Comparison of ENCODE assay signal across 13 cellular contexts in genomic region chr2:219987830-219988229, GRCh38.
DNase-seq lines count a peak whose midpoint lies in the region; TF ChIP-seq lines count a peak whose summit lies in the region.
"Had no signal": no experiment of that assay in that cellular context is flagged by ENCODE, and none has a peak within 500 bp of the region (broad histone marks: within the 10 kb centered on the region; RNA-seq: fewer than 3 reads in every experiment).

No MANE protein-coding gene starts in this region.

- H3K27me3 ChIP-seq in colonic mucosa: no peaks in the 10 kb centered on the region

- in situ Hi-C loops in SK-MEL-5 (cut with HindIII; ENCODE audit: low pct_unique_long_range_greater_than_20kb, low sequenced_read_pairs): no loop called here

- DNase-seq in DMS53 (lab: John Stamatoyannopoulos, UW) (peak; percentile 9), DMS53 treated with DMSO at 0.1 percent for 48 hours (lab: John Stamatoyannopoulos, UW; ENCODE audit: unreplicated experiment) (no peak), SK-MEL-5 (ENCODE audit: low read depth, low spot score) (peak; percentile 50), fibroblast of peridontal ligament (ENCODE audit: extremely low read depth) (peak; percentile 77), stromal cell of bone marrow (ENCODE audit: low read depth) (peak; percentile 97), NCI-H345 (lab: John Stamatoyannopoulos, UW) (no peak), colonic mucosa (no peak)
- no peak for DNase-seq in activated CD8-positive, alpha-beta memory T cell treated with anti-CD3 and anti-CD28 coated beads, Interleukin-2, amount 50 U/mL, for 48 hours
- DNase-seq: NCI-H2029; nephron progenitor cell; SHP77; stimulated activated naive CD4-positive, alpha-beta T cell treated with Interleukin-2 at 50 U/mL for 16 hours had no signal

- H3K36me3 ChIP-seq in colonic mucosa: no peaks in the 10 kb centered on the region

- H3K27ac ChIP-seq in colonic mucosa: no peak overlapping the region
- H3K27ac ChIP-seq: 22Rv1 had no signal

- no peak overlapping the region for H3K9ac ChIP-seq in colonic mucosa (ENCODE audit: low read depth in 2 of 2, low read length in 2 of 2)

- intact Hi-C loops in colonic mucosa (cut with DNase I): no loop called here

- H3K4me1 ChIP-seq in colonic mucosa: no peaks in the 10 kb centered on the region

- TF ChIP-seq CTCF in colonic mucosa (IDR thresholded peaks at IDR 0.05): no peak

- H3K9me3 ChIP-seq in colonic mucosa: no peaks in the 10 kb centered on the region

- no peak overlapping the region for H3K4me3 ChIP-seq in colonic mucosa

Comparison
In these comparisons a context has a peak if more than half of its experiments do, and no peak if none do; other contexts are left out.
1. DNase-seq: peak in DMS53 (single experiment), SK-MEL-5 (single experiment), fibroblast of peridontal ligament (single experiment) and stromal cell of bone marrow (single experiment); none in DMS53 treated with DMSO at 0.1 percent for 48 hours (single experiment), activated CD8-positive, alpha-beta memory T cell treated with anti-CD3 and anti-CD28 coated beads, Interleukin-2, amount 50 U/mL, for 48 hours (single experiment), NCI-H345 (single experiment) and colonic mucosa (single experiment).